In the genomic region with DNA sequence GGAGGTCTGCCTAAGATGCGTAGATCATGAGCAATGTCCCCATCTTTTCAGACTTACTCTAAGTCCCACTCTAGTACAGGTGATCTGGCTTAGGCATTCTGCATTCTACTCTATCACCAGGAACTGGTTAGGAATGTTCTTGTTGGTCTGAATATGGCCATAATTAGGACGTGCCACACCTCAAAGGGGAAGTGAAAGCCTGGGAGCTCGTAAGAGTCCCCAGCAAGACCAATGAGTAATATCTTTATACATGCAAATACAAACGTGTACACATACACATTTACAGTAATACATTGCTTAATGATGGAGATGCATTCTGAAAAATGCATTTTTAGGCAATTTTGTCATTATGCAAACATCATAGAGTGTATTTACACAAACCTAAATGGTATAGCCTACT, we compare ENCODE assay signal across 14 cellular contexts. TPM values are rescaled to one million over a fixed set of nuclear protein-coding genes. Genes with fewer than 3 reads are reported as not detected.
DNase-seq lines count a peak whose midpoint lies in the region; ATAC-seq and TF ChIP-seq lines count a peak whose summit lies in the region.
"Had no signal": no experiment of that assay in that cellular context is flagged by ENCODE, and none has a peak within 500 bp of the region (broad histone marks: within the 10 kb centered on the region; RNA-seq: fewer than 3 reads in every experiment).

No MANE protein-coding gene starts in this region.

- TF ChIP-seq CTCF in PC-3 (conservative IDR thresholded peaks at IDR 0.05; ENCODE audit: low read depth, low read length) (no peak), H9 (conservative IDR thresholded peaks at IDR 0.05) (no peak)

- no peaks in the 10 kb centered on the region for H3K79me2 ChIP-seq in PC-3 (ENCODE audit: low read length)
- no peaks in the 10 kb centered on the region for H3K79me2 ChIP-seq in H9 (ENCODE audit: insufficient read depth, low read length)

- WGBS in H9 (ENCODE audit: extremely low coverage, insufficient read length, low lambda C conversion rate) = no CpG with 5 or more reads among the region's 4 CpGs

- DNase-seq in PC-3 (peak; percentile 47), H9 (no peak), activated T-cell treated with anti-CD3 and anti-CD28 coated beads for 4 hours (no peak)
- no peak for DNase-seq in stimulated activated CD4-positive, alpha-beta T cell treated with anti-CD3 and anti-CD28 coated beads, Interleukin-12 subunit alpha, Interleukin-12 subunit beta, amount 100 ng/mL, for 4 hours
- no peak for DNase-seq in activated naive CD4-positive, alpha-beta T cell (lab: John Stamatoyannopoulos, UW)
- DNase-seq: body of pancreas, foreskin melanocyte, NCI-H1092, SJCRH30, spleen had no signal

- H3K36me3 Mint-ChIP-seq in H9 (ENCODE audit: insufficient read depth in 1 of 3, low read depth in 3 of 3) = peaks cover 6 to 36% (median 35%) of the 10 kb centered on the region in 3 experiments; a peak in 6 of 7 replicates

- no peaks in the 10 kb centered on the region for H3K9me3 ChIP-seq in PC-3 (ENCODE audit: low read length)
- H3K9me3 ChIP-seq in H9 (ENCODE audit: control insufficient read depth, low read depth, low read length) = no peaks in the 10 kb centered on the region
- H3K9me3 ChIP-seq: BLaER1 treated with 17β-estradiol and CSF1 and Interleukin-3, amounts not matched to agents 10 nM and 100 nM; body of pancreas; SJCRH30; spleen had no signal

- no peak overlapping the region for H2BK5ac ChIP-seq in H9 (ENCODE audit: insufficient read length, low read length)

- no peaks in the 10 kb centered on the region for H3F3A ChIP-seq in PC-3 (ENCODE audit: low read length, unreplicated experiment)

- BruUV-seq in PC-3 (replicated peaks; lab: Mats Ljungman, UMichigan) = no TSS peak

- peaks cover 8% of the 10 kb centered on the region for H3K4me1 ChIP-seq in PC-3 (ENCODE audit: insufficient read depth, low read length)
- H3K4me1 ChIP-seq in H9 (ENCODE audit: insufficient read depth, low read length) = no peaks in the 10 kb centered on the region
- H3K4me1 ChIP-seq: SJCRH30 had no signal

- H3K36me3 ChIP-seq in PC-3 (ENCODE audit: low read depth, low read length) = peaks cover 38% of the 10 kb centered on the region

- H4K20me1 ChIP-seq in PC-3 (ENCODE audit: low read length) (no peaks in the 10 kb centered on the region), H9 (ENCODE audit: control insufficient read depth, insufficient read depth, insufficient read length) (no peaks in the 10 kb centered on the region)

- no peak overlapping the region for H2AFZ ChIP-seq in PC-3 (ENCODE audit: low read length)
- no peak overlapping the region for H2AFZ ChIP-seq in H9 (ENCODE audit: low read length)

- no peak overlapping the region for H3K14ac ChIP-seq in H9 (ENCODE audit: insufficient read depth, low read length)

- no peak overlapping the region for H4K5ac ChIP-seq in H9 (ENCODE audit: insufficient read length, low read depth, low read length)

- no peak overlapping the region for H4K8ac ChIP-seq in H9 (replicated peaks; ENCODE audit: insufficient read length, low read depth, low read length)

- no peak overlapping the region for H2BK12ac ChIP-seq in H9 (ENCODE audit: insufficient read length, low read depth, low read length)

- no peak overlapping the region for H2AK5ac ChIP-seq in H9 (ENCODE audit: insufficient read length, low read length)

- no peak overlapping the region for H3K4me3 ChIP-seq in PC-3 (ENCODE audit: low read length)
- H3K4me3 ChIP-seq: BLaER1 treated with 17β-estradiol and CSF1 and Interleukin-3, amounts not matched to agents 10 nM and 100 nM; body of pancreas; SJCRH30; spleen had no signal

- H3K27ac ChIP-seq in PC-3 (ENCODE audit: low read length) (peak overlapping the region; percentile 74), H9 (ENCODE audit: insufficient read length, low read depth, low read length) (no peak overlapping the region)
- H3K27ac ChIP-seq: SJCRH30 had no signal

- POLR2A ChIA-PET in PC-3 (lab: Charles Lee; ENCODE audit: unreplicated experiment) = no interaction called here

- intact Hi-C loops in PC-3 (cut with micrococcal nuclease) = no loop called here

- H3K27me3 ChIP-seq in PC-3 (ENCODE audit: low read length) (no peaks in the 10 kb centered on the region), H9 (ENCODE audit: insufficient read depth, low read length) (no peaks in the 10 kb centered on the region)
- H3K27me3 ChIP-seq: BLaER1 treated with 17β-estradiol and CSF1 and Interleukin-3, amounts not matched to agents 10 nM and 100 nM; body of pancreas; SJCRH30; spleen had no signal

- ATAC-seq in GM18498 (IDR thresholded peaks at IDR 0.05; ENCODE audit: unreplicated experiment) (peak; percentile 97), GM21381 (IDR thresholded peaks at IDR 0.05; ENCODE audit: unreplicated experiment) (peak; percentile 96), HG03097 (IDR thresholded peaks at IDR 0.05; ENCODE audit: low FRiP score, unreplicated experiment) (peak; percentile 88), PC-3 (peak; percentile 94)
- ATAC-seq: body of pancreas had no signal

- no peak overlapping the region for H3K4me3 Mint-ChIP-seq in H9

- H3K4ac ChIP-seq in H9 (ENCODE audit: low read depth, low read length) = no peak overlapping the region

- H3K79me1 ChIP-seq in H9 (ENCODE audit: insufficient read depth, low read depth, low read length, poor library complexity, severe bottlenecking) = no peaks in the 10 kb centered on the region

- H3K27me3 Mint-ChIP-seq in H9 (ENCODE audit: low read depth) = no peaks in the 10 kb centered on the region

- no peak overlapping the region for H3T11ph ChIP-seq in H9 (ENCODE audit: low read length)

- H3K56ac ChIP-seq in H9 (ENCODE audit: insufficient read length, low read depth, low read length) = no peak overlapping the region

- no peak overlapping the region for H2BK15ac ChIP-seq in H9 (ENCODE audit: low read depth, low read length)

- H3K9me3 Mint-ChIP-seq in H9 = no peaks in the 10 kb centered on the region

- no peaks in the 10 kb centered on the region for H3K23me2 ChIP-seq in H9 (ENCODE audit: insufficient read length, low read depth, low read length, poor library complexity, severe bottlenecking)

- CTCF ChIA-PET in PC-3 (lab: Charles Lee) = no interaction called here

- no peaks in the 10 kb centered on the region for H3K4me1 Mint-ChIP-seq in H9

- H3K9me2 ChIP-seq in PC-3 (replicated peaks; ENCODE audit: low read length) = no peaks in the 10 kb centered on the region

- no peak overlapping the region for H3K23ac ChIP-seq in H9 (ENCODE audit: insufficient read length, low read depth, low read length)

- H3K9ac ChIP-seq in PC-3 (ENCODE audit: low read length) (no peak overlapping the region), H9 (ENCODE audit: extremely low read depth, insufficient read length, low read length) (no peak overlapping the region)

- H3K4me2 ChIP-seq in PC-3 (ENCODE audit: low read length) (no peak overlapping the region), H9 (ENCODE audit: insufficient read depth, insufficient read length, low read length) (no peak overlapping the region)

- H2BK20ac ChIP-seq in H9 (ENCODE audit: low read depth, low read length, poor library complexity, severe bottlenecking) = no peak overlapping the region

- no peak overlapping the region for H3K18ac ChIP-seq in H9 (ENCODE audit: insufficient read length, low read depth, low read length)

- no peak overlapping the region for H2BK120ac ChIP-seq in H9 (ENCODE audit: low read depth, low read length, poor library complexity, severe bottlenecking)

- no peak overlapping the region for H3K27ac Mint-ChIP-seq in H9

- H4K91ac ChIP-seq in H9 (ENCODE audit: insufficient read length, low read depth, low read length) = no peak overlapping the region

RNA-seq across cellular contexts. Expression of gene ERCC3, which starts 19.4 kb away (rescaled TPM):
- total RNA-seq in PC-3 (2014; rRNA removed) (39.0 and 44.3 TPM in 2 replicates), H9 (2021) (60.0 and 60.8 TPM in 2 replicates)
